ENCODE assay signal across 24 cellular contexts in the genomic region with DNA sequence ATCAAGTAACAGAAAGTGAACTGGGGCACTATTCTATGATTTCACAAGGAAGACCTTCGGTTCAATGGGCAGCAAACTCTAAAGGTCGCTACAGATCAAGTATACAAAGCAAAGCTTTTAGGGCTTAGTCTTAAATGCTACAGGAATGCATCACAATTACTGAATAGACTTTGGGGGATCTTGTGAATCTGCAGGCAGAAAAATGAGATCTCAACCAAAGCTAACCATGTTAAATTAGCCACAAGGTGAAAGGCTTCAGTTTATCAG.
"Had no signal": no experiment of that assay in that cellular context is flagged by ENCODE, and none has a peak within 500 bp of the region (broad histone marks: within the 10 kb centered on the region; RNA-seq: fewer than 3 reads in every experiment).

No MANE protein-coding gene starts in this region.

- H3K27me3 ChIP-seq: sigmoid colon, stomach, uterus had no signal

- H3K4me1 ChIP-seq: stomach, uterus had no signal

- DNase-seq: activated CD4-positive, alpha-beta T cell treated with anti-CD3 and anti-CD28 coated beads, Interleukin-2, amount 50 U/mL, for 48 hours; activated CD8-positive, alpha-beta memory T cell treated with anti-CD3 and anti-CD28 coated beads, Interleukin-2, amount 50 U/mL, for 48 hours; activated naive CD4-positive, alpha-beta T cell treated with Interleukin-2 at 50 U/mL for 16 hours; activated naive CD8-positive, alpha-beta T cell treated with anti-CD3 and anti-CD28 coated beads for 36 hours; activated T-cell treated with anti-CD3 and anti-CD28 coated beads, Interleukin-2, amount 50 U/mL, for 4 hours; cerebellar nuclear complex; erythroblast; immature natural killer cell; posterior cingulate gyrus; sigmoid colon; stimulated activated CD4-positive, alpha-beta T cell treated with anti-CD3 and anti-CD28 coated beads, Interleukin-15, amount 100 ng/mL, for 24 hours; stomach; T1000; trophoblast cell; uterus had no signal

- H3K36me3 ChIP-seq: sigmoid colon, stomach, uterus had no signal

- ATAC-seq: activated T-cell treated with anti-CD3 and anti-CD28 coated beads, Interleukin-2, amount 50 U/mL, for 4 hours; left lobe of liver; natural killer cell treated with Interleukin-12 subunit alpha and Interleukin-12 subunit beta and Interleukin-15 and Interleukin-18, amount 100 ng/mL, for 72 hours; stimulated activated memory B cell treated with anti-CD40 and anti-IgM and Interleukin-4, amounts not matched to agents 10 μg/mL and 1 μg/mL and 100 μg/mL, for 72 hours; WTC11 had no signal

- H3K9me3 ChIP-seq: sigmoid colon, stomach, uterus had no signal

- H3K27me3 Mint-ChIP-seq: stimulated activated memory B cell treated with anti-CD40 and anti-IgM and Interleukin-4, amounts not matched to agents 10 μg/mL and 1 μg/mL and 100 μg/mL, for 72 hours had no signal

- FAIRE-seq: bronchial epithelial cell, endometrium had no signal

- H3K4me1 Mint-ChIP-seq: activated naive CD8-positive, alpha-beta T cell treated with anti-CD3 and anti-CD28 coated beads for 36 hours; immature natural killer cell; stimulated activated memory B cell treated with anti-CD40 and anti-IgM and Interleukin-4, amounts not matched to agents 10 μg/mL and 1 μg/mL and 100 μg/mL, for 72 hours had no signal

- H3K27ac ChIP-seq: coronary artery, sigmoid colon, stomach, uterus had no signal

- H3K36me3 Mint-ChIP-seq: activated naive CD8-positive, alpha-beta T cell treated with anti-CD3 and anti-CD28 coated beads for 36 hours; immature natural killer cell; natural killer cell treated with Interleukin-12 subunit alpha and Interleukin-12 subunit beta and Interleukin-15 and Interleukin-18, amount 100 ng/mL, for 72 hours; stimulated activated memory B cell treated with anti-CD40 and anti-IgM and Interleukin-4, amounts not matched to agents 10 μg/mL and 1 μg/mL and 100 μg/mL, for 72 hours; WTC11 had no signal

- H3K4me3 Mint-ChIP-seq: activated naive CD8-positive, alpha-beta T cell treated with anti-CD3 and anti-CD28 coated beads for 36 hours; activated T-cell treated with anti-CD3 and anti-CD28 coated beads, Interleukin-2, amount 50 U/mL, for 4 hours; immature natural killer cell; natural killer cell treated with Interleukin-12 subunit alpha and Interleukin-12 subunit beta and Interleukin-15 and Interleukin-18, amount 100 ng/mL, for 72 hours; stimulated activated memory B cell treated with anti-CD40 and anti-IgM and Interleukin-4, amounts not matched to agents 10 μg/mL and 1 μg/mL and 100 μg/mL, for 72 hours; T-helper 1 cell treated with Interleukin-12 subunit alpha and Interleukin-12 subunit beta and Interleukin-4 antibody, amounts not matched to agents 30 μg/mL and 1 μg/mL, for 36 hours; WTC11 had no signal

- H3K4me2 ChIP-seq: smooth muscle cell had no signal

- H3K4me3 ChIP-seq: coronary artery, sigmoid colon, smooth muscle cell, stomach, uterus had no signal

- H3K27ac Mint-ChIP-seq: activated naive CD8-positive, alpha-beta T cell treated with anti-CD3 and anti-CD28 coated beads for 36 hours; immature natural killer cell; natural killer cell treated with Interleukin-12 subunit alpha and Interleukin-12 subunit beta and Interleukin-15 and Interleukin-18, amount 100 ng/mL, for 72 hours; stimulated activated memory B cell treated with anti-CD40 and anti-IgM and Interleukin-4, amounts not matched to agents 10 μg/mL and 1 μg/mL and 100 μg/mL, for 72 hours; T-helper 1 cell treated with Interleukin-12 subunit alpha and Interleukin-12 subunit beta and Interleukin-4 antibody, amounts not matched to agents 30 μg/mL and 1 μg/mL, for 36 hours; WTC11 had no signal

- H3K9me3 Mint-ChIP-seq: activated naive CD8-positive, alpha-beta T cell treated with anti-CD3 and anti-CD28 coated beads for 36 hours; activated T-cell treated with anti-CD3 and anti-CD28 coated beads, Interleukin-2, amount 50 U/mL, for 4 hours; immature natural killer cell; stimulated activated memory B cell treated with anti-CD40 and anti-IgM and Interleukin-4, amounts not matched to agents 10 μg/mL and 1 μg/mL and 100 μg/mL, for 72 hours; T-helper 1 cell treated with Interleukin-12 subunit alpha and Interleukin-12 subunit beta and Interleukin-4 antibody, amounts not matched to agents 30 μg/mL and 1 μg/mL, for 36 hours had no signal
